In the genomic region with DNA sequence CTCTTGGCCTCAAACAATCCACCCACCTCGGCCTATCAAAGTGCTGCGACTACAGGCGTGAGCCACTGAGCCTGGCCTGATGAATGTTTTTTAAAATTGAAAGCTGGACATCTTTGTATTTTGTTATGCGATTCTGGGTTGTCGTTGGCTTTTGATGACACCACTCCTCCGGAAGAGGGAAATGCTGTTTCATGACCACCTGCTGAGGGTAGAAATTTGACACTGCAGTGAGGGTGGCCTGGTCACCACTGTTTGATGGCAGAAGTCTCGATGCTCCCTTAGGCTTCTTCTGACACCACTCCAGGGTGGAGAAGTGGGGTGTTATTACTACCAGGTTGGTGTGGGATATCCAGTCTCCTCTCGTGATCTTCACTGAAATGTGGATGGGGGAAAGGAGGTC, we compare ENCODE assay signal across 14 cellular contexts.
DNase-seq lines count a peak whose midpoint lies in the region; TF ChIP-seq lines count a peak whose summit lies in the region.
"Had no signal": no experiment of that assay in that cellular context is flagged by ENCODE, and none has a peak within 500 bp of the region (broad histone marks: within the 10 kb centered on the region; RNA-seq: fewer than 3 reads in every experiment).

No MANE protein-coding gene starts in this region.

- in situ Hi-C loops in GM13976 (cut with MboI; ENCODE audit: low sequenced_read_pairs, unreplicated experiment), result no loop called here

- no peaks in the 10 kb centered on the region for H3K9me3 Mint-ChIP-seq in HFFc6
- H3K9me3 Mint-ChIP-seq: CD4-positive, alpha-beta T cell had no signal

- H3K36me3 ChIP-seq in right atrium auricular region, result no peaks in the 10 kb centered on the region
- H3K36me3 ChIP-seq: BLaER1 treated with 17β-estradiol and CSF1 and Interleukin-3, amounts not matched to agents 10 nM and 100 nM had no signal

- peaks cover 15% of the 10 kb centered on the region for H3K4me1 Mint-ChIP-seq in HFFc6 (ENCODE audit: low read depth)

- no peaks in the 10 kb centered on the region for H3K27me3 ChIP-seq in right atrium auricular region
- H3K27me3 ChIP-seq: BLaER1 treated with 17β-estradiol and CSF1 and Interleukin-3, amounts not matched to agents 10 nM and 100 nM had no signal

- DNase-seq in GM13976 (ENCODE audit: low spot score), result peak; percentile 13
- DNase-seq in SHP77 (lab: John Stamatoyannopoulos, UW), result peak; percentile 49 to 59
- peak; percentile 13 for DNase-seq in iPS-NIHi11 (ENCODE audit: low spot score)
- no peak for DNase-seq in right atrium auricular region (ENCODE audit: low spot score)
- no peak for DNase-seq in NCI-H1694 treated with DMSO at 0.1 percent for 48 hours (lab: John Stamatoyannopoulos, UW)
- no peak for DNase-seq in HFFc6
- DNase-seq in retina, result no peak
- DNase-seq: ACHN; Calu3; CD4-positive, alpha-beta T cell; DMS 273 treated with DMSO at 0.1 percent for 48 hours; IMR-90; KBM-7 had no signal

- H3K4me3 ChIP-seq in right atrium auricular region, result no peak overlapping the region
- H3K4me3 ChIP-seq: BLaER1 treated with 17β-estradiol and CSF1 and Interleukin-3, amounts not matched to agents 10 nM and 100 nM had no signal

- peaks cover 5% of the 10 kb centered on the region for H3K27me3 Mint-ChIP-seq in HFFc6 (ENCODE audit: insufficient read depth)
- H3K27me3 Mint-ChIP-seq: CD4-positive, alpha-beta T cell had no signal

- no peak overlapping the region for H3K27ac Mint-ChIP-seq in HFFc6
- H3K27ac Mint-ChIP-seq: CD4-positive, alpha-beta T cell had no signal

- no peak overlapping the region for H3K4me3 Mint-ChIP-seq in HFFc6
- H3K4me3 Mint-ChIP-seq: CD4-positive, alpha-beta T cell had no signal

- no peaks in the 10 kb centered on the region for H3K36me3 Mint-ChIP-seq in HFFc6 (ENCODE audit: low read depth)

- H3K4me1 ChIP-seq in right atrium auricular region, result no peaks in the 10 kb centered on the region
- H3K4me1 ChIP-seq: BLaER1 treated with 17β-estradiol and CSF1 and Interleukin-3, amounts not matched to agents 10 nM and 100 nM had no signal

- TF ChIP-seq CTCF in GM13976 (IDR thresholded peaks at IDR 0.05; ENCODE audit: borderline replicate concordance, control extremely low read depth, extremely low read depth, insufficient read depth, missing control alignments) (no peak), right atrium auricular region (IDR thresholded peaks at IDR 0.05) (no peak), HFFc6 (IDR thresholded peaks at IDR 0.05) (no peak)

- H3K27ac ChIP-seq in right atrium auricular region, result no peak overlapping the region
- H3K27ac ChIP-seq: BLaER1 treated with 17β-estradiol and CSF1 and Interleukin-3, amounts not matched to agents 10 nM and 100 nM had no signal

- no peaks in the 10 kb centered on the region for H3K9me3 ChIP-seq in right atrium auricular region
- H3K9me3 ChIP-seq: BLaER1 treated with 17β-estradiol and CSF1 and Interleukin-3, amounts not matched to agents 10 nM and 100 nM had no signal

Comparison
In these comparisons a context has a peak if more than half of its experiments do, and no peak if none do; other contexts are left out.
1. DNase-seq: peak in GM13976 (single experiment), SHP77 (2 of 2) and iPS-NIHi11 (single experiment); none in right atrium auricular region (single experiment), NCI-H1694 treated with DMSO at 0.1 percent for 48 hours (single experiment), HFFc6 (single experiment) and retina (single experiment).